ENCODE assay signal across 24 cellular contexts in genomic region chr2:239140346-239141020, GRCh38.
DNase-seq lines count a peak whose midpoint lies in the region; ATAC-seq and TF ChIP-seq lines count a peak whose summit lies in the region.
"Had no signal": no experiment of that assay in that cellular context is flagged by ENCODE, and none has a peak within 500 bp of the region (broad histone marks: within the 10 kb centered on the region; RNA-seq: fewer than 3 reads in every experiment).

No MANE protein-coding gene starts in this region.

- no peak for DNase-seq in activated naive CD4-positive, alpha-beta T cell treated with anti-CD3 and anti-CD28 coated beads, Interleukin-2, amount 10 ng/mL, durations not matched to agents 7 days and 5 days
- DNase-seq in activated naive CD4-positive, alpha-beta T cell treated with Interleukin-2 at 50 U/mL for 16 hours: no peak
- DNase-seq in astrocyte of the hippocampus (ENCODE audit: low read depth, low spot score) (peak; percentile 6), esophagus muscularis mucosa (ENCODE audit: extremely low spot score) (no peak), prostate gland (ENCODE audit: low spot score) (no peak), AML-193 (lab: John Stamatoyannopoulos, UW) (no peak), T-cell (no peak)
- DNase-seq: ACHN, Calu3, DMS153, DND-41, Karpas-422, NCI-H1092, NCI-H1417 treated with DMSO at 0.1 percent for 48 hours, NCI-H187, NCI-H2081 treated with DMSO at 0.1 percent for 48 hours, NCI-H2171, NCI-H226, NCI-H510A, NCI-H69 had no signal

- POLR2A ChIA-PET in T-cell (lab: Charles Lee): no interaction called here

- no peaks in the 10 kb centered on the region for H3K9me3 ChIP-seq in esophagus muscularis mucosa
- H3K9me3 ChIP-seq in stomach smooth muscle (ENCODE audit: control insufficient read depth in 2 of 2, low read length in 2 of 2): no peaks in the 10 kb centered on the region
- no peaks in the 10 kb centered on the region for H3K9me3 ChIP-seq in prostate gland

- H3K27ac ChIP-seq in esophagus muscularis mucosa (replicated peaks in 1 of 4): peak overlapping the region in 3 of 4 donors; percentile 6 to 51 (median 37)
- H3K27ac ChIP-seq in stomach smooth muscle (ENCODE audit: low read length): peak overlapping the region; percentile 11
- no peak overlapping the region for H3K27ac ChIP-seq in prostate gland
- H3K27ac ChIP-seq: 22Rv1 had no signal

- CTCF ChIA-PET in activated naive CD4-positive, alpha-beta T cell treated with anti-CD3 and anti-CD28 coated beads, Interleukin-2, amount 10 ng/mL, durations not matched to agents 7 days and 5 days (lab: Charles Lee): no interaction called here
- CTCF ChIA-PET in T-cell (lab: Charles Lee): no interaction called here

- H3K27ac Mint-ChIP-seq in activated naive CD4-positive, alpha-beta T cell treated with anti-CD3 and anti-CD28 coated beads, Interleukin-2, amount 10 ng/mL, durations not matched to agents 7 days and 5 days: peak overlapping the region; percentile 19
- no peak overlapping the region for H3K27ac Mint-ChIP-seq in T-cell

- H3K4me3 ChIP-seq in esophagus muscularis mucosa: no peak overlapping the region
- no peak overlapping the region for H3K4me3 ChIP-seq in stomach smooth muscle (ENCODE audit: low read length in 2 of 2)
- H3K4me3 ChIP-seq in prostate gland: no peak overlapping the region

- no peak for TF ChIP-seq EP300 in esophagus muscularis mucosa (IDR thresholded peaks at IDR 0.05)

- peaks cover 0 to 39% (median 22%) of the 10 kb centered on the region in 4 donors for H3K4me1 ChIP-seq in esophagus muscularis mucosa
- H3K4me1 ChIP-seq in stomach smooth muscle (ENCODE audit: control insufficient read depth, insufficient read depth, low read length): peaks cover 25% of the 10 kb centered on the region
- no peaks in the 10 kb centered on the region for H3K4me1 ChIP-seq in prostate gland (replicated peaks)

- H3K27me3 ChIP-seq in esophagus muscularis mucosa: no peaks in the 10 kb centered on the region
- H3K27me3 ChIP-seq in stomach smooth muscle (ENCODE audit: control insufficient read depth in 1 of 2, insufficient read depth in 2 of 2, low read length in 2 of 2): no peaks in the 10 kb centered on the region
- no peaks in the 10 kb centered on the region for H3K27me3 ChIP-seq in prostate gland (replicated peaks; ENCODE audit: insufficient read depth)

- no peak overlapping the region for H3K9ac ChIP-seq in stomach smooth muscle (ENCODE audit: low read length in 2 of 2)

- no peak for ATAC-seq in T-cell (replicated peaks in 1 of 4)
- ATAC-seq: HCT116, Panc1 had no signal

- H3K36me3 ChIP-seq in esophagus muscularis mucosa (peaks cover 42 to 98% (median 86%) of the 10 kb centered on the region in 4 donors), stomach smooth muscle (ENCODE audit: control insufficient read depth in 2 of 2, insufficient read depth in 2 of 2, low read length in 2 of 2) (peaks cover 57 to 61% of the 10 kb centered on the region in 2 donors), prostate gland (peaks cover 0 to 6% of the 10 kb centered on the region in 2 donors)

- peaks cover 3% of the 10 kb centered on the region for H3K9me3 Mint-ChIP-seq in activated naive CD4-positive, alpha-beta T cell treated with anti-CD3 and anti-CD28 coated beads, Interleukin-2, amount 10 ng/mL, durations not matched to agents 7 days and 5 days
- H3K9me3 Mint-ChIP-seq in T-cell: peaks cover 0 to 4% (median 4%) of the 10 kb centered on the region in 3 donors

- H3K27me3 Mint-ChIP-seq in activated naive CD4-positive, alpha-beta T cell treated with anti-CD3 and anti-CD28 coated beads, Interleukin-2, amount 10 ng/mL, durations not matched to agents 7 days and 5 days: no peaks in the 10 kb centered on the region
- H3K27me3 Mint-ChIP-seq in T-cell: no peaks in the 10 kb centered on the region

- H3K4me3 Mint-ChIP-seq in activated naive CD4-positive, alpha-beta T cell treated with anti-CD3 and anti-CD28 coated beads, Interleukin-2, amount 10 ng/mL, durations not matched to agents 7 days and 5 days: no peak overlapping the region
- no peak overlapping the region for H3K4me3 Mint-ChIP-seq in T-cell

- H3K36me3 Mint-ChIP-seq in activated naive CD4-positive, alpha-beta T cell treated with anti-CD3 and anti-CD28 coated beads, Interleukin-2, amount 10 ng/mL, durations not matched to agents 7 days and 5 days: peaks cover 73% of the 10 kb centered on the region
- peaks cover 74% of the 10 kb centered on the region for H3K36me3 Mint-ChIP-seq in T-cell

- H3K4me1 Mint-ChIP-seq in activated naive CD4-positive, alpha-beta T cell treated with anti-CD3 and anti-CD28 coated beads, Interleukin-2, amount 10 ng/mL, durations not matched to agents 7 days and 5 days: no peaks in the 10 kb centered on the region
- H3K4me1 Mint-ChIP-seq in T-cell: peaks cover 0 to 13% (median 4%) of the 10 kb centered on the region in 3 donors

- TF ChIP-seq POLR2A in esophagus muscularis mucosa (IDR thresholded peaks at IDR 0.05; ENCODE audit: low read depth) (no peak), prostate gland (IDR thresholded peaks at IDR 0.05) (no peak)

- WGBS in esophagus muscularis mucosa: 71% methylated on average over 23 of the region's 23 CpGs
- WGBS in prostate gland: 74% methylated on average over 23 of the region's 23 CpGs

- TF ChIP-seq CTCF in esophagus muscularis mucosa (IDR thresholded peaks at IDR 0.05) (no peak), prostate gland (IDR thresholded peaks at IDR 0.05) (no peak)

- intact Hi-C loops in esophagus muscularis mucosa (cut with DNase I) (loop anchor here (10.0 kb wide), 1 partner anchor 254 kb away; no protein-coding TSS in a partner anchor), prostate gland (cut with DNase I) (loop anchor here (5.0 to 10.0 kb wide), 2 partner anchors 104 to 257 kb away; no protein-coding TSS in a partner anchor)

Comparison
In these comparisons a context has a peak if more than half of its experiments do, and no peak if none do; other contexts are left out.
1. H3K27ac ChIP-seq: peak in esophagus muscularis mucosa (3 of 4) and stomach smooth muscle (single experiment); none in prostate gland (0 of 2).